ENCODE assay signal across 1 cellular context in genomic region chr1:42691157-42691498, GRCh38.
TF ChIP-seq lines count a peak whose summit lies in the region.

No MANE protein-coding gene starts in this region.

TF ChIP-seq in GM12891, 5 proteins besides CTCF, POLR2A, EP300 and RAD21 (continued from another document):
- no peak for TF ChIP-seq TAF1 (IDR thresholded peaks at IDR 0.05; ENCODE audit: low read depth, low read length)
